1 cellular context compared by ENCODE assay signal in the genomic region with DNA sequence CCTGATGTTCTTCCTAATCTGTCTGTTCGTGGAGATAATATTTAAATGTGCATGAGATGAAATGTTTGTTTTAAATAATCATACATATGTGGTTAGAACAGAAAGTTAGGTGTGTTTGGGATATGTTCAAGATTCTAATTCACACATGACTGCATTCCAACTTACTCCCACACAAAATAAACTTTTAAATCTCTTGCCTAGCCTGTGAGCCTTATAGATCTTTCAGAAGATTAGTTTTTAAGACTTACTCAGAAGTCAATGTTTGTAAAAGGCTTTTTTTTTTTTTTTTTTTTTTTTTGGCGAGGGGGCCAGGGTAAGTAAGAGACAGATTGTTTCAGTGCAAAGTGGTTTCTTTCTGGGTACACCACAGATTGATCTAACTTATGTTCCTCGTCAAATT.
TF ChIP-seq lines count a peak whose summit lies in the region.

No MANE protein-coding gene starts in this region.

TF ChIP-seq in endothelial cell of umbilical vein, 7 proteins besides CTCF, POLR2A, EP300 and RAD21:
- TF ChIP-seq MYC (IDR thresholded peaks at IDR 0.05; ENCODE audit: low read depth, low read length): no peak
- TF ChIP-seq GATA2 (IDR thresholded peaks at IDR 0.05; ENCODE audit: insufficient read depth, insufficient read length, low read depth, low read length): no peak
- no peak for TF ChIP-seq EZH2 (IDR thresholded peaks at IDR 0.05; ENCODE audit: borderline replicate concordance, low read depth, low read length, severe bottlenecking)
- TF ChIP-seq JUN (IDR thresholded peaks at IDR 0.05; ENCODE audit: borderline replicate concordance, insufficient read depth, insufficient read length, low read depth): no peak
- TF ChIP-seq, protein P1, sequence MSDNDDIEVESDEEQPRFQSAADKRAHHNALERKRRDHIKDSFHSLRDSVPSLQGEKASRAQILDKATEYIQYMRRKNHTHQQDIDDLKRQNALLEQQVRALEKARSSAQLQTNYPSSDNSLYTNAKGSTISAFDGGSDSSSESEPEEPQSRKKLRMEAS (IDR thresholded peaks at IDR 0.05; ENCODE audit: insufficient read depth, insufficient read length): no peak
- TF ChIP-seq POLR2AphosphoS5 (IDR thresholded peaks at IDR 0.05; ENCODE audit: insufficient read depth, low read depth, low read length): no peak
- TF ChIP-seq FOS (IDR thresholded peaks at IDR 0.05; ENCODE audit: borderline replicate concordance, insufficient read depth, low read length): no peak
